Comparison of ENCODE assay signal across 8 cellular contexts in the genomic region with DNA sequence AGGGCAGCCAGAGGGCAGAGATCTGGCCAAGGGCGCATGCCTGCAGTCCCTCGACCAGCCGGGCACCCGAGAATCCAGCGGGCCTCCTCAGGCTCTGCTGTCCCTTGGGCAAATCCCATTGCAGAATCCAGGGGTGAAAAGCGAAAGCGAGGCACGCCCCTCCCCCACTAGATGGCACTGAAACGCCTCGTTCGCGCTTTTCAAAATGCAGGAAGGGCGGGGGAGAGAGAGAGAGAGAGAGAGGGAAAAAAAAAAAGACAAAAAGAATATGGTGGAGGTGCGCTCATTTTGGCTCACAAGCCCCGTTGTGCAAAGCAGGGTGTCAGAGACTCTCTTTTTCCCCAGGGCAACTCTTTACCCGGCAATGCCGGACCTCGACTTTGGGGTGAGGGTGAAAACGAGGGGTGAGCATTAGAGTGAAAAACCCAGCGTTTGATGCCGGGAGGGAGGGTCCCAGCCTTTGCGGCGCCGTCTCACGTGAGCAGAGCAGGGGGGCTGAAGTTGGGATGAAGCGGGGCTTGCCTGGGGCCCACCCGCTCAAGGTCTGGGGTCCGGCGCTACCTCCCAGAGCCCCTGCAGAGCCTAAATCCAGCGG. TPM values are rescaled to one million over a fixed set of nuclear protein-coding genes. Genes with fewer than 3 reads are reported as not detected.
DNase-seq lines count a peak whose midpoint lies in the region; ATAC-seq lines count a peak whose summit lies in the region.

No MANE protein-coding gene starts in this region.

- DNase-seq in DMS153 (lab: John Stamatoyannopoulos, UW) (peak; percentile 80), NCI-H1105 treated with DMSO at 0.1 percent for 48 hours (lab: John Stamatoyannopoulos, UW) (peak; percentile 86), T-helper 17 cell (peak in 1 of 3 donors; percentile 28), kidney tubule cell (ENCODE audit: low spot score) (peak; percentile 74), HPDE6-E6E7 (ENCODE audit: extremely low spot score) (no peak)
- peak; percentile 24 for DNase-seq in stimulated activated CD4-positive, alpha-beta T cell treated with anti-CD3 and anti-CD28 coated beads, Interleukin-4, amount 100 ng/mL, for 4 hours

- H3K27me3 Mint-ChIP-seq in T-helper 17 cell, result peaks cover 25% of the 10 kb centered on the region

- H3K27ac ChIP-seq in cingulate gyrus (ENCODE audit: low read depth, low read length), result peak overlapping the region; percentile 83

- H3K4me1 Mint-ChIP-seq in T-helper 17 cell, result peaks cover 27% of the 10 kb centered on the region

- ATAC-seq in T-helper 17 cell (peak; percentile 40), HG02981 (IDR thresholded peaks at IDR 0.05; ENCODE audit: unreplicated experiment) (no peak)

- H3K27ac Mint-ChIP-seq in T-helper 17 cell, result no peak overlapping the region

- H3K4me3 Mint-ChIP-seq in T-helper 17 cell, result peak overlapping the region; percentile 91

- H3K9me3 ChIP-seq in T-helper 17 cell (ENCODE audit: control insufficient read depth, low read length, poor library complexity, severe bottlenecking), result no peaks in the 10 kb centered on the region

- peaks cover 4% of the 10 kb centered on the region for H3K36me3 Mint-ChIP-seq in T-helper 17 cell (ENCODE audit: low read depth)

RNA-seq across cellular contexts. Expression of a gene that starts 2.5 kb away (rescaled TPM):
- total RNA-seq in T-helper 17 cell, result under 1 TPM; 0.90 to 0.96 TPM

RNA-seq across cellular contexts. Expression of a gene that starts 56.6 kb away (rescaled TPM):
- 10 to 100 TPM; 23.7 to 30.6 TPM for total RNA-seq in T-helper 17 cell
